ENCODE assay signal across 17 cellular contexts in genomic region chr16:72224260-72224768, GRCh38. TPM values are rescaled to one million over a fixed set of nuclear protein-coding genes. Genes with fewer than 3 reads are reported as not detected.
"Had no signal": no experiment of that assay in that cellular context is flagged by ENCODE, and none has a peak within 500 bp of the region (broad histone marks: within the 10 kb centered on the region; RNA-seq: fewer than 3 reads in every experiment).

No MANE protein-coding gene starts in this region.

- H3K27ac Mint-ChIP-seq: activated naive CD4-positive, alpha-beta T cell treated with anti-CD3 and anti-CD28 coated beads, Interleukin-2, amount 10 ng/mL, durations not matched to agents 7 days and 5 days; activated T-helper 17 cell treated with anti-CD3 and anti-CD28 coated beads, Interleukin-2, amount 50 U/mL, for 72 hours; immature natural killer cell; stimulated activated effector memory CD8-positive, alpha-beta T cell treated with anti-CD3 and anti-CD28 coated beads, Interleukin-12 subunit alpha, Interleukin-12 subunit beta, amount 100 ng/mL, for 72 hours had no signal

- ATAC-seq: activated T-helper 17 cell treated with anti-CD3 and anti-CD28 coated beads, Interleukin-2, amount 50 U/mL, for 72 hours; stimulated activated effector memory CD8-positive, alpha-beta T cell treated with anti-CD3 and anti-CD28 coated beads, Interleukin-12 subunit alpha, Interleukin-12 subunit beta, amount 100 ng/mL, for 72 hours had no signal

- H3K4me3 Mint-ChIP-seq: activated naive CD4-positive, alpha-beta T cell treated with anti-CD3 and anti-CD28 coated beads, Interleukin-2, amount 10 ng/mL, durations not matched to agents 7 days and 5 days; activated T-helper 17 cell treated with anti-CD3 and anti-CD28 coated beads, Interleukin-2, amount 50 U/mL, for 72 hours; central memory CD8-positive, alpha-beta T cell; immature natural killer cell; neural crest cell; stimulated activated effector memory CD8-positive, alpha-beta T cell treated with anti-CD3 and anti-CD28 coated beads, Interleukin-12 subunit alpha, Interleukin-12 subunit beta, amount 100 ng/mL, for 72 hours had no signal

- H3K4me1 ChIP-seq: adrenal gland, esophagus muscularis mucosa, parathyroid adenoma, tibial nerve had no signal

- H3K36me3 ChIP-seq: adrenal gland, esophagus muscularis mucosa, tibial nerve had no signal

- DNase-seq: activated CD4-positive, alpha-beta T cell treated with anti-CD3 and anti-CD28 coated beads, Interleukin-2, amount 50 U/mL, for 1 hour; activated naive CD4-positive, alpha-beta T cell treated with anti-CD3 and anti-CD28 coated beads, Interleukin-2, amount 10 ng/mL, durations not matched to agents 7 days and 5 days; activated T-cell treated with anti-CD3 and anti-CD28 coated beads for 4 hours; adrenal gland; glutamatergic neuron; immature natural killer cell; mesenchymal stem cell; T-helper 2 cell had no signal

- H2AFZ ChIP-seq: parathyroid adenoma had no signal

- H3K27ac ChIP-seq: adrenal gland, esophagus muscularis mucosa, parathyroid adenoma, tibial nerve had no signal

- H3K4me1 Mint-ChIP-seq: activated naive CD4-positive, alpha-beta T cell treated with anti-CD3 and anti-CD28 coated beads, Interleukin-2, amount 10 ng/mL, durations not matched to agents 7 days and 5 days; activated T-helper 17 cell treated with anti-CD3 and anti-CD28 coated beads, Interleukin-2, amount 50 U/mL, for 72 hours; central memory CD8-positive, alpha-beta T cell; immature natural killer cell; neural crest cell; stimulated activated effector memory CD8-positive, alpha-beta T cell treated with anti-CD3 and anti-CD28 coated beads, Interleukin-12 subunit alpha, Interleukin-12 subunit beta, amount 100 ng/mL, for 72 hours had no signal

- H3K27me3 ChIP-seq: adrenal gland, esophagus muscularis mucosa, tibial nerve had no signal

- H3K9me3 ChIP-seq: adrenal gland, esophagus muscularis mucosa, tibial nerve had no signal

- FAIRE-seq: TTC549 had no signal

- H3K79me2 ChIP-seq: parathyroid adenoma had no signal

- H3K4me3 ChIP-seq: adrenal gland, esophagus muscularis mucosa, smooth muscle cell, tibial nerve had no signal

- H3K4me2 ChIP-seq: smooth muscle cell had no signal

- H3K27me3 Mint-ChIP-seq: activated T-helper 17 cell treated with anti-CD3 and anti-CD28 coated beads, Interleukin-2, amount 50 U/mL, for 72 hours; central memory CD8-positive, alpha-beta T cell had no signal

- H3K9me3 Mint-ChIP-seq: activated naive CD4-positive, alpha-beta T cell treated with anti-CD3 and anti-CD28 coated beads, Interleukin-2, amount 10 ng/mL, durations not matched to agents 7 days and 5 days; activated T-helper 17 cell treated with anti-CD3 and anti-CD28 coated beads, Interleukin-2, amount 50 U/mL, for 72 hours; central memory CD8-positive, alpha-beta T cell; immature natural killer cell; stimulated activated effector memory CD8-positive, alpha-beta T cell treated with anti-CD3 and anti-CD28 coated beads, Interleukin-12 subunit alpha, Interleukin-12 subunit beta, amount 100 ng/mL, for 72 hours had no signal

- H3K9ac ChIP-seq: parathyroid adenoma had no signal

- H3K36me3 Mint-ChIP-seq: activated naive CD4-positive, alpha-beta T cell treated with anti-CD3 and anti-CD28 coated beads, Interleukin-2, amount 10 ng/mL, durations not matched to agents 7 days and 5 days; immature natural killer cell; stimulated activated effector memory CD8-positive, alpha-beta T cell treated with anti-CD3 and anti-CD28 coated beads, Interleukin-12 subunit alpha, Interleukin-12 subunit beta, amount 100 ng/mL, for 72 hours had no signal

RNA-seq across cellular contexts. Expression of gene PMFBP1, which starts 52.4 kb away (rescaled TPM):
- polyA plus RNA-seq: immature natural killer cell had no signal
